ENCODE assay signal across 9 cellular contexts in the genomic region with DNA sequence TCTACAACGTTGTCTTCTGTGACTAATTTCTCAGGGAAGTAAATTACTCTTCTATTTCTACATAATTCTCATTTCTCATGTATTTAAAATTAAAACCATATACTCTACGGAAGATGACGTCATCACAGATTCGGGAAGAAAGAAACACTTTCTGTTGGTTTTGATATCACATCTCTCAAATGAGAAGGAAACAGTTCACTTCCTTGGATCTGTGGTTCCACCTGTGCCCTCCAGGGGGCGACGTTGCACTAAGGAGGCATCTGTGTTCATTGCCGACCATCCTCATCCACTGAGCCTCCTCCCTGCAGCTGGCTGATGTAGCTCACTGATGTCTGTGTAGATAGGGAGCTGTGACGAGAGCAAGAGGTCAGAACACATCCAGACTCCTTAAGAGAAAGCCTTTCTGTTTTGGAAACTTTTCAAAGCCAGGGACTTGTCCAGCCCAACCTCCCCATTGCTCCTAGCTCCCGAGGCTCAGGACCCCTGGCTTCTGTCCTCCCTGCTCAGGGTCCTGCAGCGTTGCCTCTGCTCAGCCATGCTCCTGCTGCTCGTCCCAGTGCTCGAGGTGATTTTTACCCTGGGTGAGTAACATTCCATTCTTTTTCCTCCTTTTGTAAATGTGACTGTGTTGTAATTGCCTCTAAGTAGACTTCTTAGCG.
A peak's percentile ranks its signal among the peaks of the same experiment; 100 is the strongest.
DNase-seq lines count a peak whose midpoint lies in the region; ATAC-seq and TF ChIP-seq lines count a peak whose summit lies in the region.
"Had no signal": no experiment of that assay in that cellular context is flagged by ENCODE, and none has a peak within 500 bp of the region (broad histone marks: within the 10 kb centered on the region; RNA-seq: fewer than 3 reads in every experiment).

No MANE protein-coding gene starts in this region.

- TF ChIP-seq EP300 in upper lobe of left lung (IDR thresholded peaks at IDR 0.05): no peak

- DNase-seq in ELR (ENCODE audit: low read depth) (peak; percentile 40), HK-2 (ENCODE audit: unreplicated experiment) (peak; percentile 35), UCSD-AML1 (lab: John Stamatoyannopoulos, UW; ENCODE audit: unreplicated experiment) (peak; percentile 45), cardiac fibroblast (ENCODE audit: low read depth in 2 of 2) (no peak), nephron progenitor cell (peak; percentile 69), upper lobe of left lung (peak in 1 of 2 donors; percentile 34), amniotic stem cell (lab: John Stamatoyannopoulos, UW) (no peak)

- no peaks in the 10 kb centered on the region for H3K4me1 Mint-ChIP-seq in nephron progenitor cell

- H3K27ac ChIP-seq in upper lobe of left lung: no peak overlapping the region
- H3K27ac ChIP-seq: SK-N-MC had no signal

- ATAC-seq in upper lobe of left lung (ENCODE audit: low FRiP score in 2 of 2) (peak; percentile 42 to 46), GM21717 (IDR thresholded peaks at IDR 0.05; ENCODE audit: unreplicated experiment) (no peak)

- no peak overlapping the region for H3K4me3 ChIP-seq in cardiac fibroblast (replicated peaks in 1 of 2; ENCODE audit: low read depth in 2 of 2, low read length in 2 of 2)
- H3K4me3 ChIP-seq in upper lobe of left lung: no peak overlapping the region
- H3K4me3 ChIP-seq: SK-N-MC had no signal

- no peaks in the 10 kb centered on the region for H3K9me3 ChIP-seq in upper lobe of left lung

- no peak overlapping the region for H3K27ac Mint-ChIP-seq in nephron progenitor cell

- WGBS in upper lobe of left lung, 2 donors: 26 to 33% methylated on average over 13 of the region's 13 CpGs

- no peak overlapping the region for H3K4me3 Mint-ChIP-seq in nephron progenitor cell

- no peaks in the 10 kb centered on the region for H3K36me3 ChIP-seq in upper lobe of left lung

- TF ChIP-seq CTCF in cardiac fibroblast (IDR thresholded peaks at IDR 0.05; ENCODE audit: low read depth, low read length) (peak; percentile 56), nephron progenitor cell (IDR thresholded peaks at IDR 0.05) (peak; percentile 70), upper lobe of left lung (IDR thresholded peaks at IDR 0.05) (peak in 5 of 6 experiments; percentile 16 to 49 (median 36))

- H3K4me1 ChIP-seq in upper lobe of left lung: no peaks in the 10 kb centered on the region

- peaks cover 52% of the 10 kb centered on the region for H3K27me3 Mint-ChIP-seq in nephron progenitor cell (ENCODE audit: low read depth, poor library complexity)

- no peaks in the 10 kb centered on the region for H3K27me3 ChIP-seq in upper lobe of left lung

- peaks cover 5% of the 10 kb centered on the region for H3K9me3 Mint-ChIP-seq in nephron progenitor cell

- TF ChIP-seq POLR2A in upper lobe of left lung (IDR thresholded peaks at IDR 0.05): no peak

- H3K36me3 Mint-ChIP-seq in nephron progenitor cell (ENCODE audit: low read depth): no peaks in the 10 kb centered on the region

Comparison
In these comparisons a context has a peak if more than half of its experiments do, and no peak if none do; other contexts are left out.
1. DNase-seq: peak in ELR (single experiment), HK-2 (single experiment), UCSD-AML1 (single experiment) and nephron progenitor cell (single experiment); none in cardiac fibroblast (0 of 2) and amniotic stem cell (single experiment).
2. Peak in every context shown above with its lines, with median percentiles within 50 percentile points of each other: CTCF ChIP-seq.